8 cellular contexts compared by ENCODE assay signal in genomic region chr5:132103380-132103951, GRCh38.
A peak's percentile ranks its signal among the peaks of the same experiment; 100 is the strongest.
DNase-seq lines count a peak whose midpoint lies in the region; ATAC-seq and TF ChIP-seq lines count a peak whose summit lies in the region.

No MANE protein-coding gene starts in this region.

- POLR2A ChIA-PET in AG04449 (lab: Yijun Ruan, JAX) = interaction anchor here (1.0 kb wide), 1 partner anchor 9 kb away, joined by 6 read pairs; no protein-coding TSS in a partner anchor

- no peak overlapping the region for H3K27ac ChIP-seq in SK-N-MC

- peaks cover 6% of the 10 kb centered on the region for H3K9me3 Mint-ChIP-seq in activated naive CD8-positive, alpha-beta T cell treated with anti-CD3 and anti-CD28 coated beads, Interleukin-2, amount 50 U/mL, for 24 hours

- no peaks in the 10 kb centered on the region for H3K36me3 ChIP-seq in SK-N-MC (ENCODE audit: insufficient read depth, low read length)

- H3K27ac Mint-ChIP-seq in activated naive CD8-positive, alpha-beta T cell treated with anti-CD3 and anti-CD28 coated beads, Interleukin-2, amount 50 U/mL, for 24 hours = peak overlapping the region; percentile 88

- peaks cover 87% of the 10 kb centered on the region for H3K4me1 Mint-ChIP-seq in activated naive CD8-positive, alpha-beta T cell treated with anti-CD3 and anti-CD28 coated beads, Interleukin-2, amount 50 U/mL, for 24 hours

- peak; percentile 6 for TF ChIP-seq CTCF in AG04449 (IDR thresholded peaks at IDR 0.05; ENCODE audit: insufficient read depth, low read length, missing control alignments)

- H3K36me3 Mint-ChIP-seq in activated naive CD8-positive, alpha-beta T cell treated with anti-CD3 and anti-CD28 coated beads, Interleukin-2, amount 50 U/mL, for 24 hours (ENCODE audit: low read depth) = peaks cover 5% of the 10 kb centered on the region

- H3K9me3 ChIP-seq in SK-N-MC (ENCODE audit: low read depth, low read length) = no peaks in the 10 kb centered on the region

- peak overlapping the region; percentile 69 for H3K4me3 Mint-ChIP-seq in activated naive CD8-positive, alpha-beta T cell treated with anti-CD3 and anti-CD28 coated beads, Interleukin-2, amount 50 U/mL, for 24 hours

- CTCF ChIA-PET in AG04449 (lab: Yijun Ruan, JAX) = interaction anchor here (1.0 kb wide), 1 partner anchor 34 kb away, joined by 3 read pairs; no protein-coding TSS in a partner anchor

- H3K27me3 Mint-ChIP-seq in activated naive CD8-positive, alpha-beta T cell treated with anti-CD3 and anti-CD28 coated beads, Interleukin-2, amount 50 U/mL, for 24 hours = peaks cover 1% of the 10 kb centered on the region

- no peak overlapping the region for H3K9ac ChIP-seq in SK-N-MC (ENCODE audit: insufficient read length)

- peak; percentile 73 for DNase-seq in AG04449 (ENCODE audit: low read depth, low spot score)
- DNase-seq in SK-N-MC (ENCODE audit: low read depth, low spot score) = peak; percentile 22
- DNase-seq in activated naive CD8-positive, alpha-beta T cell treated with anti-CD3 and anti-CD28 coated beads, Interleukin-2, amount 50 U/mL, for 24 hours = peak; percentile 63
- DNase-seq in inferior parietal cortex (ENCODE audit: extremely low spot score) = peak; percentile 6
- peak; percentile 64 for DNase-seq in stimulated activated CD4-positive, alpha-beta T cell treated with anti-CD3 and anti-CD28 coated beads, Interleukin-4, amount 100 ng/mL, for 1 hour
- no peak for DNase-seq in NCI-H524 treated with DMSO at 0.1 percent for 48 hours (lab: John Stamatoyannopoulos, UW)

- ATAC-seq in GM19025 (IDR thresholded peaks at IDR 0.05; ENCODE audit: low read depth, unreplicated experiment) (peak; percentile 62), HG03175 (IDR thresholded peaks at IDR 0.05; ENCODE audit: unreplicated experiment) (peak; percentile 74)
- ATAC-seq in activated naive CD8-positive, alpha-beta T cell treated with anti-CD3 and anti-CD28 coated beads, Interleukin-2, amount 50 U/mL, for 24 hours = peak; percentile 26

- no peak overlapping the region for H3K4me3 ChIP-seq in AG04449 (ENCODE audit: low read depth, low read length)
- H3K4me3 ChIP-seq in SK-N-MC = peak overlapping the region; percentile 43; the same call in 1 of the 2 replicates
